8 cellular contexts compared by ENCODE assay signal in genomic region chr18:27599202-27599829, GRCh38.
DNase-seq lines count a peak whose midpoint lies in the region; ATAC-seq, FAIRE-seq and TF ChIP-seq lines count a peak whose summit lies in the region.

No MANE protein-coding gene starts in this region.

- H3K4me3 ChIP-seq in astrocyte of the spinal cord (ENCODE audit: low read depth, low read length): no peak overlapping the region
- no peak overlapping the region for H3K4me3 ChIP-seq in keratinocyte (ENCODE audit: control insufficient read depth in 2 of 3, extremely low read depth in 1 of 3, insufficient read depth in 2 of 3, low read depth in 1 of 3, low read length in 3 of 3)

- no peaks in the 10 kb centered on the region for H3K79me2 ChIP-seq in keratinocyte (ENCODE audit: control insufficient read depth, insufficient read depth, low read length)

- DNase-seq in DMS53 (lab: John Stamatoyannopoulos, UW): peak; percentile 70
- peak; percentile 56 for DNase-seq in NCI-H345 treated with DMSO at 0.1 percent for 48 hours (lab: John Stamatoyannopoulos, UW; ENCODE audit: unreplicated experiment)
- DNase-seq in astrocyte of the spinal cord (ENCODE audit: low read depth, low spot score): peak; percentile 41
- no peak for DNase-seq in keratinocyte (ENCODE audit: low read depth, low spot score)
- peak; percentile 83 for DNase-seq in superior temporal gyrus (ENCODE audit: extremely low spot score)
- DNase-seq in OCI-M2 (lab: John Stamatoyannopoulos, UW; ENCODE audit: unreplicated experiment): no peak

- no peaks in the 10 kb centered on the region for H3K36me3 ChIP-seq in keratinocyte (ENCODE audit: control insufficient read depth in 2 of 2, extremely low read depth in 1 of 2, insufficient read depth in 2 of 2, low read length in 2 of 2)

- H3K4me2 ChIP-seq in keratinocyte (ENCODE audit: control insufficient read depth, extremely low read depth, insufficient read depth, low read depth, low read length): no peak overlapping the region

- dilution Hi-C loops in keratinocyte (cut with MboI; ENCODE audit: extremely low pct_ligation_motif_present, low sequenced_read_pairs): no loop called here

- no peak overlapping the region for H2AFZ ChIP-seq in keratinocyte (ENCODE audit: control insufficient read depth, low read length)

- peak; percentile 59 for FAIRE-seq in keratinocyte (lab: Jason Lieb, UNC)

- in situ Hi-C loops in astrocyte of the spinal cord (cut with HindIII; ENCODE audit: low sequenced_read_pairs): no loop called here

- peak; percentile 98 for TF ChIP-seq CTCF in astrocyte of the spinal cord (IDR thresholded peaks at IDR 0.05; ENCODE audit: low read depth, low read length)
- peak; percentile 89 to 95 (median 91) for TF ChIP-seq CTCF in keratinocyte (optimal IDR thresholded peaks at IDR 0.05 in 1 of 3, IDR thresholded peaks at IDR 0.05 in 1 of 3, conservative IDR thresholded peaks at IDR 0.05 in 1 of 3; ENCODE audit: extremely low read depth in 1 of 3, insufficient read depth in 2 of 3, low read length in 3 of 3)

- ATAC-seq in GM19023 (IDR thresholded peaks at IDR 0.05; ENCODE audit: unreplicated experiment): peak; percentile 74
- peak; percentile 86 for ATAC-seq in HG03280 (IDR thresholded peaks at IDR 0.05; ENCODE audit: unreplicated experiment)

- H3K27ac ChIP-seq in keratinocyte (ENCODE audit: control insufficient read depth, insufficient read depth, low read length): no peak overlapping the region

- H3K9me3 ChIP-seq in keratinocyte (ENCODE audit: control insufficient read depth, low read depth, low read length): no peaks in the 10 kb centered on the region

- H3K27me3 ChIP-seq in keratinocyte (ENCODE audit: control insufficient read depth, extremely low read depth, insufficient read depth, low read length): no peaks in the 10 kb centered on the region

- no peaks in the 10 kb centered on the region for H4K20me1 ChIP-seq in keratinocyte (ENCODE audit: control insufficient read depth, extremely low read depth, insufficient read depth, low read length)

- no peak overlapping the region for H3K9ac ChIP-seq in keratinocyte (ENCODE audit: control insufficient read depth, extremely low read depth, insufficient read depth, low read length)

- H3K9me1 ChIP-seq in keratinocyte (ENCODE audit: control insufficient read depth, extremely low read depth, insufficient read depth, low read length): no peaks in the 10 kb centered on the region

- no peaks in the 10 kb centered on the region for H3K4me1 ChIP-seq in keratinocyte (ENCODE audit: control insufficient read depth, extremely low read depth, insufficient read depth, low read length)

Comparison
In these comparisons a context has a peak if more than half of its experiments do, and no peak if none do; other contexts are left out.
1. DNase-seq: peak in DMS53 (single experiment), NCI-H345 treated with DMSO at 0.1 percent for 48 hours (single experiment), astrocyte of the spinal cord (single experiment) and superior temporal gyrus (single experiment); none in keratinocyte (single experiment) and OCI-M2 (single experiment).